ENCODE assay signal across 8 cellular contexts in genomic region chr13:75537401-75538365, GRCh38. TPM values are rescaled to one million over a fixed set of nuclear protein-coding genes. Genes with fewer than 3 reads are reported as not detected.
A peak's percentile ranks its signal among the peaks of the same experiment; 100 is the strongest.
DNase-seq lines count a peak whose midpoint lies in the region; TF ChIP-seq lines count a peak whose summit lies in the region.

Gene COMMD6 (minus strand): TSS chr13:75537841. CDS start chr13:75537805, 36 bp downstream.

- peak within 1 kb of the TSS; percentile 88 for H3K4me3 Mint-ChIP-seq in Calu3 (ENCODE audit: low read depth, unreplicated experiment)

- H3K9me3 Mint-ChIP-seq in Calu3 (ENCODE audit: low read depth, unreplicated experiment), result no peaks in the 10 kb centered on the region

- no TSS peak for BruUV-seq in Calu3 (replicated peaks; lab: Mats Ljungman, UMichigan)

- H3K36me3 Mint-ChIP-seq in Calu3 (ENCODE audit: insufficient read depth, unreplicated experiment), result peaks cover 13% of the 10 kb centered on the region

- H3K4me1 Mint-ChIP-seq in Calu3 (ENCODE audit: low read depth, unreplicated experiment), result no peaks in the 10 kb centered on the region

- in situ Hi-C loops in endometrial microvascular endothelial cells (cut with HindIII; ENCODE audit: inconsistent ontology term, low pct_unique_long_range_greater_than_20kb, low sequenced_read_pairs), result no loop called here

- TF ChIP-seq CTCF in Calu3 (IDR thresholded peaks at IDR 0.05; ENCODE audit: unreplicated experiment), result no peak
- no peak for TF ChIP-seq CTCF in GM20000 (IDR thresholded peaks at IDR 0.05; ENCODE audit: extremely low read depth, missing control alignments)

- H3K27ac Mint-ChIP-seq in Calu3 (ENCODE audit: unreplicated experiment), result peak within 1 kb of the TSS; percentile 84

- no peaks in the 10 kb centered on the region for H3K27me3 Mint-ChIP-seq in Calu3 (ENCODE audit: unreplicated experiment)

- intact Hi-C loops in Calu3 (cut with micrococcal nuclease; ENCODE audit: unreplicated experiment), result no loop called here

- DNase-seq in Calu3 (peak; percentile 41), GM20000 (ENCODE audit: low spot score) (peak; percentile 85), HS-5 (ENCODE audit: low read depth) (peak; percentile 67), NOMO-1 treated with dmso at 0.1 percent for 144 hours (lab: John Stamatoyannopoulos, UW; ENCODE audit: unreplicated experiment) (peak; percentile 81), mesenteric fat pad (ENCODE audit: low spot score) (peak; percentile 91)
- peak; percentile 26 for DNase-seq in activated CD8-positive, alpha-beta memory T cell treated with anti-CD3 and anti-CD28 coated beads, Interleukin-2, amount 50 U/mL, for 24 hours (ENCODE audit: extremely low read depth)
- peak; percentile 43 to 44 for DNase-seq in stimulated activated CD8-positive, alpha-beta memory T cell treated with anti-CD3 and anti-CD28 coated beads, Interleukin-15, amount 100 ng/mL, for 4 hours (ENCODE audit: low read depth in 2 of 2)

- CTCF ChIA-PET in Calu3 (lab: Charles Lee), result no interaction called here

RNA-seq across cellular contexts. Expression of gene COMMD6, which starts in this region (rescaled TPM):
- total RNA-seq in Calu3 (2022) (38.2 and 44.8 TPM in 2 replicates), endometrial microvascular endothelial cells (ENCODE audit: inconsistent ontology term) (71.5 TPM), mesenteric fat pad (133 TPM)

Comparison
In these comparisons a context has a peak if more than half of its experiments do, and no peak if none do; other contexts are left out.
1. Peak in every context shown above with its lines: DNase-seq.
2. DNase-seq: peak in every context shown above with its lines; median percentile 91 in mesenteric fat pad; 85 in GM20000; 81 in NOMO-1 treated with dmso at 0.1 percent for 144 hours; 67 in HS-5; 44 in stimulated activated CD8-positive, alpha-beta memory T cell treated with anti-CD3 and anti-CD28 coated beads, Interleukin-15, amount 100 ng/mL, for 4 hours; 41 in Calu3; 26 in activated CD8-positive, alpha-beta memory T cell treated with anti-CD3 and anti-CD28 coated beads, Interleukin-2, amount 50 U/mL, for 24 hours.